In genomic region chr5:80151890-80152289, GRCh38 we compare ENCODE assay signal across 1 cellular context.
TF ChIP-seq lines count a peak whose summit lies in the region.

No MANE protein-coding gene starts in this region.

TF ChIP-seq in HepG2, 621 proteins besides CTCF, POLR2A, EP300 and RAD21 (continued from another document):
- no peak for TF ChIP-seq YEATS2 (CRISPR knock-in tag; IDR thresholded peaks at IDR 0.05; ENCODE audit: borderline replicate concordance)
